Comparison of ENCODE assay signal across 1 cellular context in the genomic region with DNA sequence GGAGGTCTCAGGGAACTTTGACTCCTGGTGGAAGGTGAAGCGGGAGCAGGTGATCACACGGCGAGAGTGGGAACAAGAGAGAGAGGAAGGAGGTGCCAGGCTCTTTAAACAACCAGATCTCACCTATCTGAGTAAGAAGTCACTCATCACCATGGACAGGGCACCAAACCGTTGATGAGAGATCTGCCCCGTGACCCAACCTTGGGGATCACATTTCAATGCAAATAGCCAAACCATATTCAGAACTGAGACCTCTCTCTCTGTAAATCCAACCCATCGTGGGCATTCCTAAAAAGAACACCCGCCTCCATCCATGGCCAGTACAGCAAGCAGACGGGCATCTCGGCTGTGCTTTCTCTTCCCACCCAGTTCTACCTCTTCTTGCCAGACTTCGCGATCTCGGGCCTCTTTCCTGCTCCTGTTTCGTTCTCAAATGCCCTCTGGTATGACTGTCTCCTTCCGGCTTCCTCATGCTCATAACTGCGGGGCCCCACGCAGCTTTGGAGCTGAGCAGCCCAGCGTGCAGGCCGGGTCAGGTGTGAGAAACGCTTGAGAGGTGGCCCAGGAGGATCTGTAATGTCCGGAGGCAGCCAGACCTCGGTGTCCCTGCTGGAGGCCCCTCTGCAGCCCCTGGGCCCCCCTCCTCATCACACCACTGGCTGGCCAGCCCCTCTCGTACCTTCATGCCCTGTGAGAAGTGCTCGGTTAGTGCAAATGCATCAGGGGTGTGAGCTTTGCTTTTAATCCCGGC.
TF ChIP-seq lines count a peak whose summit lies in the region.

No MANE protein-coding gene starts in this region.

TF ChIP-seq in H1, 55 proteins besides CTCF, POLR2A, EP300 and RAD21:
- TF ChIP-seq EZH2 (IDR thresholded peaks at IDR 0.05; ENCODE audit: low read depth, low read length, severe bottlenecking) (no peak), MAFK (IDR thresholded peaks at IDR 0.05; ENCODE audit: low read depth, low read length) (no peak), FOSL1 (IDR thresholded peaks at IDR 0.05; ENCODE audit: insufficient read depth, low read depth, low read length) (no peak), CREB1 (IDR thresholded peaks at IDR 0.05) (no peak), JUND (IDR thresholded peaks at IDR 0.05; ENCODE audit: low read length) (no peak)
- TF ChIP-seq, protein P1, sequence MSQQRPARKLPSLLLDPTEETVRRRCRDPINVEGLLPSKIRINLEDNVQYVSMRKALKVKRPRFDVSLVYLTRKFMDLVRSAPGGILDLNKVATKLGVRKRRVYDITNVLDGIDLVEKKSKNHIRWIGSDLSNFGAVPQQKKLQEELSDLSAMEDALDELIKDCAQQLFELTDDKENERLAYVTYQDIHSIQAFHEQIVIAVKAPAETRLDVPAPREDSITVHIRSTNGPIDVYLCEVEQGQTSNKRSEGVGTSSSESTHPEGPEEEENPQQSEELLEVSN (IDR thresholded peaks at IDR 0.05), result no peak
- TF ChIP-seq, protein P2, sequence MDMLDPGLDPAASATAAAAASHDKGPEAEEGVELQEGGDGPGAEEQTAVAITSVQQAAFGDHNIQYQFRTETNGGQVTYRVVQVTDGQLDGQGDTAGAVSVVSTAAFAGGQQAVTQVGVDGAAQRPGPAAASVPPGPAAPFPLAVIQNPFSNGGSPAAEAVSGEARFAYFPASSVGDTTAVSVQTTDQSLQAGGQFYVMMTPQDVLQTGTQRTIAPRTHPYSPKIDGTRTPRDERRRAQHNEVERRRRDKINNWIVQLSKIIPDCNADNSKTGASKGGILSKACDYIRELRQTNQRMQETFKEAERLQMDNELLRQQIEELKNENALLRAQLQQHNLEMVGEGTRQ (IDR thresholded peaks at IDR 0.05; ENCODE audit: low read length), result no peak
